Comparison of ENCODE assay signal across 1 cellular context in genomic region chr6:56709650-56710049, GRCh38.
TF ChIP-seq lines count a peak whose summit lies in the region.

No MANE protein-coding gene starts in this region.

TF ChIP-seq in H1, 55 proteins besides CTCF, POLR2A, EP300 and RAD21:
- TF ChIP-seq PHF8 (conservative IDR thresholded peaks at IDR 0.05; ENCODE audit: low read depth, low read length) (no peak), BRCA1 (IDR thresholded peaks at IDR 0.05; ENCODE audit: low read depth, low read length) (no peak), MAX (IDR thresholded peaks at IDR 0.05) (no peak), GABPA (IDR thresholded peaks at IDR 0.05; ENCODE audit: borderline replicate concordance, insufficient read depth, low read length) (no peak), SRF (IDR thresholded peaks at IDR 0.05; ENCODE audit: low read depth, low read length) (no peak), KDM4A (IDR thresholded peaks at IDR 0.05; ENCODE audit: low read depth, low read length, severe bottlenecking) (no peak), JUN (IDR thresholded peaks at IDR 0.05; ENCODE audit: low read depth, low read length) (no peak), HDAC2 (IDR thresholded peaks at IDR 0.05; ENCODE audit: borderline replicate concordance in 1 of 2, low read depth in 2 of 2, low read length in 2 of 2) (no peak), SIX5 (IDR thresholded peaks at IDR 0.05; ENCODE audit: low read depth, low read length) (no peak), TEAD4 (IDR thresholded peaks at IDR 0.05; ENCODE audit: low read depth, low read length) (no peak), SP2 (IDR thresholded peaks at IDR 0.05; ENCODE audit: low read length) (no peak), EZH2 (IDR thresholded peaks at IDR 0.05; ENCODE audit: low read depth, low read length, severe bottlenecking) (no peak), JUND (IDR thresholded peaks at IDR 0.05; ENCODE audit: low read length) (no peak), MAFK (IDR thresholded peaks at IDR 0.05; ENCODE audit: low read depth, low read length) (no peak), CHD1 (IDR thresholded peaks at IDR 0.05; ENCODE audit: low read depth, low read length) (no peak)
- TF ChIP-seq, protein P1, sequence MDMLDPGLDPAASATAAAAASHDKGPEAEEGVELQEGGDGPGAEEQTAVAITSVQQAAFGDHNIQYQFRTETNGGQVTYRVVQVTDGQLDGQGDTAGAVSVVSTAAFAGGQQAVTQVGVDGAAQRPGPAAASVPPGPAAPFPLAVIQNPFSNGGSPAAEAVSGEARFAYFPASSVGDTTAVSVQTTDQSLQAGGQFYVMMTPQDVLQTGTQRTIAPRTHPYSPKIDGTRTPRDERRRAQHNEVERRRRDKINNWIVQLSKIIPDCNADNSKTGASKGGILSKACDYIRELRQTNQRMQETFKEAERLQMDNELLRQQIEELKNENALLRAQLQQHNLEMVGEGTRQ (IDR thresholded peaks at IDR 0.05; ENCODE audit: low read length), result no peak
- TF ChIP-seq, protein P2, sequence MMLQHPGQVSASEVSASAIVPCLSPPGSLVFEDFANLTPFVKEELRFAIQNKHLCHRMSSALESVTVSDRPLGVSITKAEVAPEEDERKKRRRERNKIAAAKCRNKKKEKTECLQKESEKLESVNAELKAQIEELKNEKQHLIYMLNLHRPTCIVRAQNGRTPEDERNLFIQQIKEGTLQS (IDR thresholded peaks at IDR 0.05; ENCODE audit: insufficient read depth, low read depth, low read length), result no peak
